In the genomic region with DNA sequence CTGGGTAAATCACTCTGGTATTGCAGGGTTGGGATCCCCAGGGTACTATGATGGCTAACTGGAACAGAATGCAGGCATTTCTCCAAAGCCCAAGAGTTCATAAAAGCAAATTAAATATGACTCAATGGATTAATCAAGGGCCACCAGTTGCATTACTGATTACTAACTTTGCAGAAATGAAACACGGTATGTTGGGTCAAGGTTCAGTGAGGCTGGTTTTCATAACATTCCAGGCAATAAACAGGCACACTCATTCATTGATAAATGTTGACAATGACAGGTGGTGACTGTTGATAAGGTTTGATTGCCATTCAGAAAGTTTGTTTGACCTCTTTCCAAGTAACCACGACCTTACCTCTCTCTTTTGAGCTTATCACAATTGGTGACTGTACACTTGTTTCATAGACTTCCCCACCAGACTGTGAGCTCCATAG, we compare ENCODE assay signal across 7 cellular contexts. TPM values are rescaled to one million over a fixed set of nuclear protein-coding genes. Genes with fewer than 3 reads are reported as not detected.
DNase-seq lines count a peak whose midpoint lies in the region; ATAC-seq and TF ChIP-seq lines count a peak whose summit lies in the region.

No MANE protein-coding gene starts in this region.

- no TSS peak for BruUV-seq in PC-9 (replicated peaks; lab: Mats Ljungman, UMichigan)

- peak in 1 of 2 experiments; percentile 92 for DNase-seq in PC-9
- no peak for DNase-seq in effector memory CD4-positive, alpha-beta T cell

- H3F3A ChIP-seq in PC-9 (ENCODE audit: insufficient read depth, low read depth): peaks cover 23% of the 10 kb centered on the region; the same call in 1 of the 2 replicates

- H3K4me1 ChIP-seq in PC-9 (replicated peaks; ENCODE audit: insufficient read depth): peaks cover 25% of the 10 kb centered on the region
- H3K4me1 ChIP-seq in effector memory CD4-positive, alpha-beta T cell (ENCODE audit: control insufficient read depth, insufficient read depth, low read length, poor library complexity, severe bottlenecking): peaks cover 17% of the 10 kb centered on the region
- peaks cover 12% of the 10 kb centered on the region for H3K4me1 ChIP-seq in neuron (ENCODE audit: insufficient read depth, low read length)

- POLR2A ChIA-PET in PC-9 (lab: Charles Lee; ENCODE audit: unreplicated experiment): interaction anchor here (0.5 to 1.2 kb wide), 4 partner anchors 12 to 1112 kb away, joined by 3 to 20 read pairs (median 4); a partner anchor contains a TSS

- peak overlapping the region; percentile 89 for H3K4me2 ChIP-seq in PC-9

- intact Hi-C loops in PC-9 (cut with micrococcal nuclease; ENCODE audit: unreplicated experiment): no loop called here

- peak; percentile 6 for ATAC-seq in GM19468 (IDR thresholded peaks at IDR 0.05; ENCODE audit: extremely low read depth, unreplicated experiment)
- ATAC-seq in GM18498 (IDR thresholded peaks at IDR 0.05; ENCODE audit: unreplicated experiment): no peak
- ATAC-seq in GM21619 (IDR thresholded peaks at IDR 0.05; ENCODE audit: unreplicated experiment): no peak
- ATAC-seq in GM21717 (IDR thresholded peaks at IDR 0.05; ENCODE audit: unreplicated experiment): no peak

- H3K9me3 ChIP-seq in PC-9 (ENCODE audit: insufficient read depth, low read depth) (no peaks in the 10 kb centered on the region), neuron (ENCODE audit: low read length) (no peaks in the 10 kb centered on the region)
- H3K9me3 ChIP-seq in effector memory CD4-positive, alpha-beta T cell (ENCODE audit: control insufficient read depth, low read length): no peaks in the 10 kb centered on the region

- TF ChIP-seq CTCF in PC-9 (conservative IDR thresholded peaks at IDR 0.05): no peak

- no peaks in the 10 kb centered on the region for H3K9me2 ChIP-seq in PC-9 (ENCODE audit: insufficient read depth)

- peak overlapping the region; percentile 89 for H2AFZ ChIP-seq in PC-9
- peak overlapping the region; percentile 47 for H2AFZ ChIP-seq in neuron (ENCODE audit: low read depth, low read length)

- CTCF ChIA-PET in PC-9 (lab: Charles Lee): interaction anchor here (1.4 kb wide), 1 partner anchor 12 kb away, joined by 8 read pairs; a partner anchor contains a TSS

- peak overlapping the region; percentile 52 for H3K27ac ChIP-seq in PC-9
- H3K27ac ChIP-seq in effector memory CD4-positive, alpha-beta T cell (ENCODE audit: insufficient read depth, low read length, poor library complexity, severe bottlenecking): peak overlapping the region; percentile 93

- peaks cover 22% of the 10 kb centered on the region for H3K79me2 ChIP-seq in PC-9 (ENCODE audit: low read depth)

- H3K36me3 ChIP-seq in PC-9 (ENCODE audit: low read depth) (0 out of 2 replicates have a peak, but pooled peaks cover 2% of the 10 kb centered on the region), neuron (ENCODE audit: insufficient read depth, low read length) (peaks cover 22% of the 10 kb centered on the region)
- H3K36me3 ChIP-seq in effector memory CD4-positive, alpha-beta T cell (ENCODE audit: control insufficient read depth, insufficient read depth, low read length): peaks cover 10% of the 10 kb centered on the region

- H3K4me3 ChIP-seq in PC-9: peak overlapping the region; percentile 77
- H3K4me3 ChIP-seq in effector memory CD4-positive, alpha-beta T cell (ENCODE audit: insufficient read depth, low read depth, low read length, poor library complexity, severe bottlenecking): peak overlapping the region; percentile 84
- H3K4me3 ChIP-seq in neuron (ENCODE audit: low read length): peak overlapping the region; percentile 91

- no peaks in the 10 kb centered on the region for H3K27me3 ChIP-seq in PC-9 (ENCODE audit: insufficient read depth, low read depth)
- no peaks in the 10 kb centered on the region for H3K27me3 ChIP-seq in effector memory CD4-positive, alpha-beta T cell (replicated peaks; ENCODE audit: control insufficient read depth, insufficient read depth, low read length, poor library complexity, severe bottlenecking)
- no peaks in the 10 kb centered on the region for H3K27me3 ChIP-seq in neuron (ENCODE audit: insufficient read depth, low read length)

- H4K20me1 ChIP-seq in PC-9 (ENCODE audit: insufficient read depth): 0 out of 2 replicates have a peak, but pooled peaks cover 7% of the 10 kb centered on the region

RNA-seq across cellular contexts. Expression of a gene that starts 0.5 kb away (rescaled TPM):
- 27.5 and 52.8 TPM in 2 replicates for total RNA-seq in PC-9 (2021)

RNA-seq across cellular contexts. Expression of a gene that starts 12.0 kb away (rescaled TPM):
- 44.3 and 66.5 TPM in 2 replicates for total RNA-seq in PC-9 (2021)

RNA-seq across cellular contexts. Expression of a gene that starts 23.9 kb away (rescaled TPM):
- not detected in 2 replicates for total RNA-seq in PC-9 (2021)

RNA-seq across cellular contexts. Expression of a gene that starts 53.7 kb away (rescaled TPM):
- total RNA-seq in PC-9 (2021): 10.9 and 13.7 TPM in 2 replicates
